In genomic region chr2:133777607-133778006, GRCh38 we compare ENCODE assay signal across 16 cellular contexts.
DNase-seq lines count a peak whose midpoint lies in the region; ATAC-seq and TF ChIP-seq lines count a peak whose summit lies in the region.
"Had no signal": no experiment of that assay in that cellular context is flagged by ENCODE, and none has a peak within 500 bp of the region (broad histone marks: within the 10 kb centered on the region; RNA-seq: fewer than 3 reads in every experiment).

No MANE protein-coding gene starts in this region.

- 56 to 68% (median 57%) methylated on average over 6 of the region's 6 CpGs for WGBS in adrenal gland, 4 donors
- WGBS in ovary, 3 donors: 57 to 71% (median 62%) methylated on average over 6 of the region's 6 CpGs

- no peak for TF ChIP-seq CTCF in adrenal gland (IDR thresholded peaks at IDR 0.05)
- no peak for TF ChIP-seq CTCF in left lung (IDR thresholded peaks at IDR 0.05)
- TF ChIP-seq CTCF in ovary (IDR thresholded peaks at IDR 0.05): no peak

- TF ChIP-seq EP300 in ovary (IDR thresholded peaks at IDR 0.05): no peak

- intact Hi-C loops in adrenal gland (cut with DNase I) (no loop called here), left lung (cut with DNase I) (no loop called here), ovary (cut with DNase I) (no loop called here)

- no peak for TF ChIP-seq POLR2A in adrenal gland (IDR thresholded peaks at IDR 0.05)
- no peak for TF ChIP-seq POLR2A in ovary (IDR thresholded peaks at IDR 0.05)

- H3K27me3 ChIP-seq in adrenal gland (no peaks in the 10 kb centered on the region), left lung (no peaks in the 10 kb centered on the region), ovary (no peaks in the 10 kb centered on the region)
- H3K27me3 ChIP-seq: BLaER1 treated with 17β-estradiol and CSF1 and Interleukin-3, amounts not matched to agents 10 nM and 100 nM; transverse colon had no signal

- peak; percentile 37 for ATAC-seq in left lung
- ATAC-seq: activated CD8-positive, alpha-beta T cell treated with anti-CD3 and anti-CD28 coated beads, Interleukin-2, amount 10 ng/mL, durations not matched to agents 7 days and 5 days had no signal

- H3K36me3 ChIP-seq in adrenal gland (replicated peaks in 1 of 2) (no peaks in the 10 kb centered on the region), left lung (no peaks in the 10 kb centered on the region), ovary (no peaks in the 10 kb centered on the region)
- H3K36me3 ChIP-seq: BLaER1 treated with 17β-estradiol and CSF1 and Interleukin-3, amounts not matched to agents 10 nM and 100 nM; transverse colon had no signal

- peaks cover 0 to 4% of the 10 kb centered on the region in 2 donors for H3K4me1 ChIP-seq in adrenal gland (replicated peaks in 1 of 2)
- no peaks in the 10 kb centered on the region for H3K4me1 ChIP-seq in left lung
- H3K4me1 ChIP-seq in ovary (ENCODE audit: insufficient read depth): peaks cover 6% of the 10 kb centered on the region
- H3K4me1 ChIP-seq: BLaER1 treated with 17β-estradiol and CSF1 and Interleukin-3, amounts not matched to agents 10 nM and 100 nM had no signal

- H3K27ac ChIP-seq in adrenal gland (no peak overlapping the region), left lung (no peak overlapping the region), ovary (no peak overlapping the region)
- H3K27ac ChIP-seq: BLaER1 treated with 17β-estradiol and CSF1 and Interleukin-3, amounts not matched to agents 10 nM and 100 nM; transverse colon had no signal

- peak; percentile 83 for DNase-seq in EH (ENCODE audit: low read depth)
- peak; percentile 10 for DNase-seq in HT1080 (ENCODE audit: low read depth)
- peak in 4 of 7 donors; percentile 23 to 61 (median 32) for DNase-seq in adrenal gland
- no peak for DNase-seq in left lung
- no peak for DNase-seq in ovary
- no peak for DNase-seq in cerebellar cortex (ENCODE audit: low spot score)
- no peak for DNase-seq in cortex of kidney (lab: John Stamatoyannopoulos, UW)
- DNase-seq: activated CD8-positive, alpha-beta T cell treated with anti-CD3 and anti-CD28 coated beads, Interleukin-2, amount 10 ng/mL, durations not matched to agents 7 days and 5 days; DND-41; glutamatergic neuron; kidney glomerular epithelial cell; NCI-H1436 treated with DMSO at 0.1 percent for 48 hours; NCI-H82; stimulated activated CD4-positive, alpha-beta T cell treated with anti-CD3 and anti-CD28 coated beads, Interleukin-2, amount 100 ng/mL, for 48 hours; transverse colon had no signal

- H3K9me3 ChIP-seq in adrenal gland (replicated peaks in 1 of 3): no peaks in the 10 kb centered on the region
- H3K9me3 ChIP-seq in left lung: no peaks in the 10 kb centered on the region
- H3K9me3 ChIP-seq in ovary: no peaks in the 10 kb centered on the region
- H3K9me3 ChIP-seq: BLaER1 treated with 17β-estradiol and CSF1 and Interleukin-3, amounts not matched to agents 10 nM and 100 nM; transverse colon had no signal

- H3K4me3 ChIP-seq in adrenal gland: no peak overlapping the region
- H3K4me3 ChIP-seq in left lung: no peak overlapping the region
- H3K4me3 ChIP-seq in ovary: no peak overlapping the region
- H3K4me3 ChIP-seq: BLaER1 treated with 17β-estradiol and CSF1 and Interleukin-3, amounts not matched to agents 10 nM and 100 nM; transverse colon had no signal

Comparison
In these comparisons a context has a peak if more than half of its experiments do, and no peak if none do; other contexts are left out.
1. DNase-seq: peak in EH (single experiment), HT1080 (single experiment) and adrenal gland (4 of 7); none in left lung (0 of 2), ovary (0 of 5), cerebellar cortex (single experiment) and cortex of kidney (single experiment).